In genomic region chr11:75784085-75784478, GRCh38 we compare ENCODE assay signal across 1 cellular context.
TF ChIP-seq lines count a peak whose summit lies in the region.

No MANE protein-coding gene starts in this region.

TF ChIP-seq in HepG2, 621 proteins besides CTCF, POLR2A, EP300 and RAD21 (continued from another document and continues in another):
- TF ChIP-seq ZNF232 (CRISPR knock-in tag; IDR thresholded peaks at IDR 0.05; ENCODE audit: borderline replicate concordance) (no peak), AHDC1 (CRISPR knock-in tag; IDR thresholded peaks at IDR 0.05; ENCODE audit: borderline replicate concordance) (peak; percentile 74; the same call in 1 of the 2 replicates), ASH2L (IDR thresholded peaks at IDR 0.05; ENCODE audit: insufficient read length, low read depth, low read length) (no peak), ZNF33A (CRISPR knock-in tag; IDR thresholded peaks at IDR 0.05; ENCODE audit: borderline replicate concordance) (no peak), HOXA7 (CRISPR knock-in tag; IDR thresholded peaks at IDR 0.05) (no peak), ZNF790 (CRISPR knock-in tag; IDR thresholded peaks at IDR 0.05; ENCODE audit: borderline replicate concordance) (no peak), STAT5B (CRISPR knock-in tag; IDR thresholded peaks at IDR 0.05) (no peak), ZNF572 (CRISPR knock-in tag; IDR thresholded peaks at IDR 0.05) (no peak), HIVEP1 (CRISPR knock-in tag; IDR thresholded peaks at IDR 0.05) (no peak), ZNF777 (CRISPR knock-in tag; IDR thresholded peaks at IDR 0.05) (no peak), ZEB1 (IDR thresholded peaks at IDR 0.05; ENCODE audit: insufficient replicate concordance, low read depth) (peak; percentile 53), ZNF20 (CRISPR knock-in tag; IDR thresholded peaks at IDR 0.05) (no peak), RFX3 (CRISPR knock-in tag; IDR thresholded peaks at IDR 0.05) (no peak), TAF15 (IDR thresholded peaks at IDR 0.05; ENCODE audit: low read depth, low read length, poor library complexity, severe bottlenecking) (no peak), RELA (CRISPR knock-in tag; IDR thresholded peaks at IDR 0.05) (no peak), SMAD9 (CRISPR knock-in tag; IDR thresholded peaks at IDR 0.05) (no peak), MTA1 (CRISPR knock-in tag; IDR thresholded peaks at IDR 0.05; ENCODE audit: borderline replicate concordance) (peak; percentile 41; the same call in 1 of the 2 replicates), ZNF251 (CRISPR knock-in tag; IDR thresholded peaks at IDR 0.05) (no peak), ZFP41 (CRISPR knock-in tag; IDR thresholded peaks at IDR 0.05; ENCODE audit: borderline replicate concordance) (no peak), CBX5 (CRISPR knock-in tag; IDR thresholded peaks at IDR 0.05; ENCODE audit: borderline replicate concordance) (no peak), ZBTB25 (CRISPR knock-in tag; IDR thresholded peaks at IDR 0.05) (0 out of 2 replicates have a peak, but pooled peaks have one; percentile 45), LRRFIP1 (CRISPR knock-in tag; conservative IDR thresholded peaks at IDR 0.05) (no peak), FUBP1 (CRISPR knock-in tag; IDR thresholded peaks at IDR 0.05; ENCODE audit: borderline replicate concordance) (no peak), ZNF879 (CRISPR knock-in tag; IDR thresholded peaks at IDR 0.05) (no peak), FOSL2 (CRISPR knock-in tag; IDR thresholded peaks at IDR 0.05) (peak; percentile 52), ADNP (CRISPR knock-in tag; IDR thresholded peaks at IDR 0.05) (no peak), SKIL (CRISPR knock-in tag; IDR thresholded peaks at IDR 0.05; ENCODE audit: borderline replicate concordance) (peak; percentile 87), ZNF329 (CRISPR knock-in tag; IDR thresholded peaks at IDR 0.05; ENCODE audit: low read depth) (no peak), ZNF276 (CRISPR knock-in tag; IDR thresholded peaks at IDR 0.05; ENCODE audit: low read depth) (no peak), SIX4 (CRISPR knock-in tag; IDR thresholded peaks at IDR 0.05) (no peak), POLR2AphosphoS5 (IDR thresholded peaks at IDR 0.05; ENCODE audit: low read depth, low read length) (no peak), FLYWCH1 (CRISPR knock-in tag; IDR thresholded peaks at IDR 0.05) (no peak), NFYC (CRISPR knock-in tag; IDR thresholded peaks at IDR 0.05) (0 out of 2 replicates have a peak, but pooled peaks have one; percentile 12), SP4 (CRISPR knock-in tag; IDR thresholded peaks at IDR 0.05) (no peak), ATF4 (CRISPR knock-in tag; IDR thresholded peaks at IDR 0.05) (0 out of 4 replicates have a peak, but pooled peaks of 1 of the 2 experiments have one; percentile 22), HOXA3 (CRISPR knock-in tag; IDR thresholded peaks at IDR 0.05) (0 out of 2 replicates have a peak, but pooled peaks have one; percentile 11), ZNF12 (CRISPR knock-in tag; IDR thresholded peaks at IDR 0.05) (0 out of 2 replicates have a peak, but pooled peaks have one; percentile 34), MLXIP (CRISPR knock-in tag; IDR thresholded peaks at IDR 0.05; ENCODE audit: borderline replicate concordance) (no peak), NKX3-1 (CRISPR knock-in tag; IDR thresholded peaks at IDR 0.05) (no peak), ZNF883 (CRISPR knock-in tag; IDR thresholded peaks at IDR 0.05; ENCODE audit: not compliant biosample characterization) (no peak), GLMP (CRISPR knock-in tag; IDR thresholded peaks at IDR 0.05; ENCODE audit: borderline replicate concordance) (no peak), GPN1 (CRISPR knock-in tag; IDR thresholded peaks at IDR 0.05; ENCODE audit: borderline replicate concordance) (no peak), ZNF557 (CRISPR knock-in tag; IDR thresholded peaks at IDR 0.05) (no peak), ISL2 (CRISPR knock-in tag; IDR thresholded peaks at IDR 0.05) (peak; percentile 82; the same call in 1 of the 2 replicates), PCBP1 (IDR thresholded peaks at IDR 0.05; ENCODE audit: borderline replicate concordance, low read depth, low read length) (no peak), RFXANK (CRISPR knock-in tag; IDR thresholded peaks at IDR 0.05) (no peak)
